ENCODE assay signal across 1 cellular context in the genomic region with DNA sequence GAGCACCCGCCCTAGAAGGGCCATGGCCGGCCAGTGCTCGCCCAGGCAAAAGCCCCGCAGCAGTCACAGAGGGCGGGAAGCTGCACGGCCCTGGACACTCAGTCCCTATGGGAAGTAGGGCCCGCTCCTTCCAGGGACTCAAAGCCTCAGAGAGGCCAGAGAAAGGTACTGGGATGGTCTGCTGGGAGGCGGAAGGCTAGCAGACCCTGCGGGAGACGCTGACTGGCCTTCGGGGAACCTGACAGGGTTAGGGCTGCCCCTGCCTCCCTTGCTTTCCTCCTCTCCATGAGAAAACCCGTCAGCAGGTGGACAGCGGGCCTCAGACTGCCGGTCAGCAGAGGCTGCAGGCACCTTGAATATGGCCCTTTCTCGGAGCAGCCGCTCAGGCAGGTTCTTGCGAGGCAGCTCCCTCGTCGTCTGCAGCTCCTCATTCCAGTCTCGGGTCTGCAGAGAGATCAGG.
TF ChIP-seq lines count a peak whose summit lies in the region.

No MANE protein-coding gene starts in this region.

TF ChIP-seq in GM23338, 12 proteins besides CTCF, POLR2A, EP300 and RAD21 (continued from another document):
- TF ChIP-seq, protein P1, sequence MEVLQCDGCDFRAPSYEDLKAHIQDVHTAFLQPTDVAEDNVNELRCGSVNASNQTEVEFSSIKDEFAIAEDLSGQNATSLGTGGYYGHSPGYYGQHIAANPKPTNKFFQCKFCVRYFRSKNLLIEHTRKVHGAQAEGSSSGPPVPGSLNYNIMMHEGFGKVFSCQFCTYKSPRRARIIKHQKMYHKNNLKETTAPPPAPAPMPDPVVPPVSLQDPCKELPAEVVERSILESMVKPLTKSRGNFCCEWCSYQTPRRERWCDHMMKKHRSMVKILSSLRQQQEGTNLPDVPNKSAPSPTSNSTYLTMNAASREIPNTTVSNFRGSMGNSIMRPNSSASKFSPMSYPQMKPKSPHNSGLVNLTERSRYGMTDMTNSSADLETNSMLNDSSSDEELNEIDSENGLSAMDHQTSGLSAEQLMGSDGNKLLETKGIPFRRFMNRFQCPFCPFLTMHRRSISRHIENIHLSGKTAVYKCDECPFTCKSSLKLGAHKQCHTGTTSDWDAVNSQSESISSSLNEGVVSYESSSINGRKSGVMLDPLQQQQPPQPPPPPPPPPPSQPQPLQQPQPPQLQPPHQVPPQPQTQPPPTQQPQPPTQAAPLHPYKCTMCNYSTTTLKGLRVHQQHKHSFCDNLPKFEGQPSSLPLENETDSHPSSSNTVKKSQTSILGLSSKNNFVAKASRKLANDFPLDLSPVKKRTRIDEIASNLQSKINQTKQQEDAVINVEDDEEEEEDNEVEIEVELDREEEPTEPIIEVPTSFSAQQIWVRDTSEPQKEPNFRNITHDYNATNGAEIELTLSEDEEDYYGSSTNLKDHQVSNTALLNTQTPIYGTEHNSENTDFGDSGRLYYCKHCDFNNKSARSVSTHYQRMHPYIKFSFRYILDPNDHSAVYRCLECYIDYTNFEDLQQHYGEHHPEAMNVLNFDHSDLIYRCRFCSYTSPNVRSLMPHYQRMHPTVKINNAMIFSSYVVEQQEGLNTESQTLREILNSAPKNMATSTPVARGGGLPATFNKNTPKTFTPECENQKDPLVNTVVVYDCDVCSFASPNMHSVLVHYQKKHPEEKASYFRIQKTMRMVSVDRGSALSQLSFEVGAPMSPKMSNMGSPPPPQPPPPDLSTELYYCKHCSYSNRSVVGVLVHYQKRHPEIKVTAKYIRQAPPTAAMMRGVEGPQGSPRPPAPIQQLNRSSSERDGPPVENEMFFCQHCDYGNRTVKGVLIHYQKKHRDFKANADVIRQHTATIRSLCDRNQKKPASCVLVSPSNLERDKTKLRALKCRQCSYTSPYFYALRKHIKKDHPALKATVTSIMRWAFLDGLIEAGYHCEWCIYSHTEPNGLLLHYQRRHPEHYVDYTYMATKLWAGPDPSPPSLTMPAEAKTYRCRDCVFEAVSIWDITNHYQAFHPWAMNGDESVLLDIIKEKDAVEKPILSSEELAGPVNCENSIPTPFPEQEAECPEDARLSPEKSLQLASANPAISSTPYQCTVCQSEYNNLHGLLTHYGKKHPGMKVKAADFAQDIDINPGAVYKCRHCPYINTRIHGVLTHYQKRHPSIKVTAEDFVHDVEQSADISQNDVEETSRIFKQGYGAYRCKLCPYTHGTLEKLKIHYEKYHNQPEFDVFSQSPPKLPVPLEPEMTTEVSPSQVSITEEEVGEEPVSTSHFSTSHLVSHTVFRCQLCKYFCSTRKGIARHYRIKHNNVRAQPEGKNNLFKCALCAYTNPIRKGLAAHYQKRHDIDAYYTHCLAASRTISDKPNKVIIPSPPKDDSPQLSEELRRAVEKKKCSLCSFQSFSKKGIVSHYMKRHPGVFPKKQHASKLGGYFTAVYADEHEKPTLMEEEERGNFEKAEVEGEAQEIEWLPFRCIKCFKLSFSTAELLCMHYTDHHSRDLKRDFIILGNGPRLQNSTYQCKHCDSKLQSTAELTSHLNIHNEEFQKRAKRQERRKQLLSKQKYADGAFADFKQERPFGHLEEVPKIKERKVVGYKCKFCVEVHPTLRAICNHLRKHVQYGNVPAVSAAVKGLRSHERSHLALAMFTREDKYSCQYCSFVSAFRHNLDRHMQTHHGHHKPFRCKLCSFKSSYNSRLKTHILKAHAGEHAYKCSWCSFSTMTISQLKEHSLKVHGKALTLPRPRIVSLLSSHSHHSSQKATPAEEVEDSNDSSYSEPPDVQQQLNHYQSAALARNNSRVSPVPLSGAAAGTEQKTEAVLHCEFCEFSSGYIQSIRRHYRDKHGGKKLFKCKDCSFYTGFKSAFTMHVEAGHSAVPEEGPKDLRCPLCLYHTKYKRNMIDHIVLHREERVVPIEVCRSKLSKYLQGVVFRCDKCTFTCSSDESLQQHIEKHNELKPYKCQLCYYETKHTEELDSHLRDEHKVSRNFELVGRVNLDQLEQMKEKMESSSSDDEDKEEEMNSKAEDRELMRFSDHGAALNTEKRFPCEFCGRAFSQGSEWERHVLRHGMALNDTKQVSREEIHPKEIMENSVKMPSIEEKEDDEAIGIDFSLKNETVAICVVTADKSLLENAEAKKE (CRISPR knock-in tag; IDR thresholded peaks at IDR 0.05) = no peak
- TF ChIP-seq EZH2 (IDR thresholded peaks at IDR 0.05; ENCODE audit: low read depth, unreplicated experiment) (no peak), ETS1 (IDR thresholded peaks at IDR 0.05) (no peak), EZH2phosphoT487 (IDR thresholded peaks at IDR 0.05; ENCODE audit: unreplicated experiment) (no peak), ZNF114 (CRISPR knock-in tag; IDR thresholded peaks at IDR 0.05) (no peak), POLR2AphosphoS5 (IDR thresholded peaks at IDR 0.05; ENCODE audit: low read depth) (no peak), JUNB (IDR thresholded peaks at IDR 0.05; ENCODE audit: unreplicated experiment) (no peak)
